In the genomic region with DNA sequence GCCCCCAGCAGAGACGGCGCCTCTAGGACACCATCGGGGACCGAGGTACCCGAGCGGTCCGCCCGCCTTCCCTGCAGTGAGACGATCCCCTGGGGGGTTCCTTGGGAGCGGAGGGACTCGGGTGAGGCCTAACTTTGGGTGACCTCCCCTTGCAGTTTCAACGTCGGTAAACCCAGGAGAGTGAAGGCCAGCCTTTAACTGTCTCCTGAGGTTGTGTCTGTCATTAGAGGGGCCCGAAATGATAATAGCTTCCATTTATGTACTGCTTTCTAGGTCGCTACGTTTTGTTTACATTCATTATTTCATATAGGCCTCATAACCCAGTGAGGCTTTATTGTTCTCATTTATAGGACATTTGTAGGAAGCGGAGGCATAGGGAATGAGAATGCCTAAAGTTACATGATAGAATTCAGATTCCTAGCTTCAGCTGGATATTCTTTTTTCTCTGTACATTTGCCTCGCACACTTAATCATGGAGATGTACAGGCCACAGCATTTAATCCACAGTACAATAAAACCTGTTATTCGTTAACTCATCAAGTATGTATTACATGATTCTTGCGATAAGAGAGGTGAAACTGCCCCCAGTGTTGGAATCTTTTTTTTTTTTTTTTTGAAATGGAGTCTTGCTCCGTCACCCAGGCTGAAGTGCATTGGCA, we compare ENCODE assay signal across 8 cellular contexts. TPM values are rescaled to one million over a fixed set of nuclear protein-coding genes. Genes with fewer than 3 reads are reported as not detected.
DNase-seq lines count a peak whose midpoint lies in the region; ATAC-seq and TF ChIP-seq lines count a peak whose summit lies in the region.

No MANE protein-coding gene starts in this region.

- H3K27me3 Mint-ChIP-seq in nephron progenitor cell (ENCODE audit: low read depth, poor library complexity): no peaks in the 10 kb centered on the region

- H3K27ac ChIP-seq in SJSA1: no peak overlapping the region

- TF ChIP-seq CTCF in epithelial cell of proximal tubule (conservative IDR thresholded peaks at IDR 0.05; ENCODE audit: low read depth, low read length): no peak
- no peak for TF ChIP-seq CTCF in nephron progenitor cell (IDR thresholded peaks at IDR 0.05)

- peaks cover 47% of the 10 kb centered on the region for H3K36me3 Mint-ChIP-seq in nephron progenitor cell (ENCODE audit: low read depth)

- peak; percentile 2 for ATAC-seq in GM19463 (IDR thresholded peaks at IDR 0.05; ENCODE audit: unreplicated experiment)

- no peaks in the 10 kb centered on the region for H3K27me3 ChIP-seq in SJSA1 (replicated peaks)

- no peaks in the 10 kb centered on the region for H3K9me3 Mint-ChIP-seq in nephron progenitor cell

- H3K4me3 ChIP-seq in SJSA1 (peak overlapping the region; percentile 83), epithelial cell of proximal tubule (ENCODE audit: low read depth, low read length) (peak overlapping the region; percentile 92)

- peak overlapping the region; percentile 69 for H3K27ac Mint-ChIP-seq in nephron progenitor cell

- DNase-seq in AML-193 (lab: John Stamatoyannopoulos, UW) (peak; percentile 77 to 78), SJSA1 (ENCODE audit: low read depth in 1 of 2, low spot score in 2 of 2) (no peak), epithelial cell of proximal tubule (ENCODE audit: low read depth) (no peak), nephron progenitor cell (no peak), hippocampal formation (lab: John Stamatoyannopoulos, UW) (no peak), mesenteric fat pad (ENCODE audit: low spot score) (no peak), cerebellar cortex (ENCODE audit: low spot score) (no peak)

- peaks cover 40% of the 10 kb centered on the region for H3K36me3 ChIP-seq in SJSA1

- peaks cover 28% of the 10 kb centered on the region for H3K4me1 Mint-ChIP-seq in nephron progenitor cell

- peaks cover 11% of the 10 kb centered on the region for H3K4me1 ChIP-seq in SJSA1 (replicated peaks)

- H3K4me3 Mint-ChIP-seq in nephron progenitor cell: peak overlapping the region; percentile 89

- H3K9me3 ChIP-seq in SJSA1 (replicated peaks): no peaks in the 10 kb centered on the region

RNA-seq across cellular contexts. Expression of a gene that starts 1.0 kb away (rescaled TPM):
- total RNA-seq in SJSA1 (2014; rRNA removed; shearing (Covaris generic)): 4.9 and 15.8 TPM in 2 replicates
- total RNA-seq in epithelial cell of proximal tubule (4.6 and 10.5 TPM in 2 replicates), mesenteric fat pad (12.4 TPM)

RNA-seq across cellular contexts. Expression of a gene that starts 21.3 kb away (rescaled TPM):
- total RNA-seq in SJSA1 (2014; rRNA removed; shearing (Covaris generic)): 0.66 and 3.4 TPM in 2 replicates
- 6.2 and 8.9 TPM in 2 replicates for total RNA-seq in epithelial cell of proximal tubule
- 8.4 TPM for total RNA-seq in mesenteric fat pad

RNA-seq across cellular contexts. Expression of a gene that starts 24.9 kb away (rescaled TPM):
- total RNA-seq in SJSA1 (2014; rRNA removed; shearing (Covaris generic)): 59.5 and 86.3 TPM in 2 replicates
- total RNA-seq in epithelial cell of proximal tubule (41.5 and 52.0 TPM in 2 replicates), mesenteric fat pad (27.2 TPM)

RNA-seq across cellular contexts. Expression of a gene that starts 30.3 kb away (rescaled TPM):
- 44.4 and 46.8 TPM in 2 replicates for total RNA-seq in SJSA1 (2014; rRNA removed; shearing (Covaris generic))
- 65.8 and 87.4 TPM in 2 replicates for total RNA-seq in epithelial cell of proximal tubule
- total RNA-seq in mesenteric fat pad: 44.4 TPM

RNA-seq across cellular contexts. Expression of a gene that starts 30.9 kb away (rescaled TPM):
- 16.8 and 21.0 TPM in 2 replicates for total RNA-seq in SJSA1 (2014; rRNA removed; shearing (Covaris generic))
- total RNA-seq in epithelial cell of proximal tubule: 19.6 and 25.8 TPM in 2 replicates
- 49.1 TPM for total RNA-seq in mesenteric fat pad

Comparison
In these comparisons a context has a peak if more than half of its experiments do, and no peak if none do; other contexts are left out.
1. DNase-seq: peak in AML-193 (2 of 2); none in SJSA1 (0 of 2), epithelial cell of proximal tubule (single experiment), nephron progenitor cell (single experiment), hippocampal formation (0 of 2), mesenteric fat pad (single experiment) and cerebellar cortex (single experiment).